9 cellular contexts compared by ENCODE assay signal in genomic region chr22:49971232-49972162, GRCh38. TPM values are rescaled to one million over a fixed set of nuclear protein-coding genes. Genes with fewer than 3 reads are reported as not detected.
DNase-seq lines count a peak whose midpoint lies in the region; ATAC-seq, FAIRE-seq and TF ChIP-seq lines count a peak whose summit lies in the region.
"Had no signal": no experiment of that assay in that cellular context is flagged by ENCODE, and none has a peak within 500 bp of the region (broad histone marks: within the 10 kb centered on the region; RNA-seq: fewer than 3 reads in every experiment).

No MANE protein-coding gene starts in this region.

- no peaks in the 10 kb centered on the region for H3K27me3 ChIP-seq in SU-DHL-6 (ENCODE audit: low read length)
- no peaks in the 10 kb centered on the region for H3K27me3 ChIP-seq in bronchial epithelial cell (ENCODE audit: control insufficient read depth, insufficient read depth, low read length)
- H3K27me3 ChIP-seq in kidney epithelial cell (ENCODE audit: control insufficient read depth, insufficient read depth, low read length) = peaks cover 12% of the 10 kb centered on the region

- H3K4me3 ChIP-seq in SU-DHL-6 (ENCODE audit: insufficient read depth, low read length, poor library complexity, severe bottlenecking) (peak overlapping the region; percentile 42), bronchial epithelial cell (ENCODE audit: low read depth, low read length) (peak overlapping the region; percentile 43), kidney epithelial cell (ENCODE audit: low read depth, low read length) (peak overlapping the region; percentile 34)

- H3K36me3 ChIP-seq in SU-DHL-6 (ENCODE audit: low read length) = no peaks in the 10 kb centered on the region
- H3K36me3 ChIP-seq in bronchial epithelial cell (ENCODE audit: control insufficient read depth, insufficient read depth, low read length) = no peaks in the 10 kb centered on the region
- no peaks in the 10 kb centered on the region for H3K36me3 ChIP-seq in kidney epithelial cell (ENCODE audit: control insufficient read depth, insufficient read depth, low read length)

- H3F3A ChIP-seq in SU-DHL-6 (ENCODE audit: insufficient read depth) = peaks cover 14% of the 10 kb centered on the region

- peak; percentile 37 for ATAC-seq in HG03045 (IDR thresholded peaks at IDR 0.05; ENCODE audit: unreplicated experiment)

- TF ChIP-seq CTCF in SU-DHL-6 (IDR thresholded peaks at IDR 0.05; ENCODE audit: insufficient read depth, low read length, poor library complexity, severe bottlenecking) = no peak
- no peak for TF ChIP-seq CTCF in bronchial epithelial cell (IDR thresholded peaks at IDR 0.05; ENCODE audit: insufficient read depth, low read length, severe bottlenecking)
- TF ChIP-seq CTCF in kidney epithelial cell (IDR thresholded peaks at IDR 0.05; ENCODE audit: insufficient read depth, low read length, poor library complexity, severe bottlenecking) = no peak

- FAIRE-seq in bronchial epithelial cell (lab: Jason Lieb, UNC) = no peak

- no peaks in the 10 kb centered on the region for H4K20me1 ChIP-seq in SU-DHL-6 (ENCODE audit: low read depth, low read length)

- peak overlapping the region; percentile 54 for H3K4me2 ChIP-seq in SU-DHL-6 (ENCODE audit: low read depth, low read length, poor library complexity, severe bottlenecking)

- H3K27ac ChIP-seq in SU-DHL-6 (ENCODE audit: low read depth, low read length) = peak overlapping the region; percentile 41

- H3K9me2 ChIP-seq in SU-DHL-6 (replicated peaks; ENCODE audit: insufficient read depth, low read length) = no peaks in the 10 kb centered on the region

- H3K9me3 ChIP-seq in SU-DHL-6 (ENCODE audit: insufficient read depth, low read length) = no peaks in the 10 kb centered on the region

- peak overlapping the region; percentile 16 for H2AFZ ChIP-seq in SU-DHL-6 (ENCODE audit: low read depth, low read length, severe bottlenecking)

- peak; percentile 89 for DNase-seq in activated effector memory CD4-positive, alpha-beta T cell treated with anti-CD3 and anti-CD28 coated beads, Interleukin-2, amount 50 U/mL, for 16 hours
- DNase-seq in activated effector memory CD4-positive, alpha-beta T cell treated with Interleukin-2 at 50 U/mL for 16 hours = no peak
- DNase-seq in bronchial epithelial cell (ENCODE audit: low read depth) (no peak), kidney epithelial cell (ENCODE audit: low read depth) (no peak), NCI-H146 (lab: John Stamatoyannopoulos, UW) (no peak)
- DNase-seq in stimulated activated CD4-positive, alpha-beta T cell treated with anti-CD3 and anti-CD28 coated beads, Interleukin-1b, Interleukin-23, amount 100 ng/mL, for 48 hours = peak; percentile 41

- H3K9ac ChIP-seq in SU-DHL-6 (ENCODE audit: low read length) = peak overlapping the region; percentile 51

- H3K79me2 ChIP-seq in SU-DHL-6 (ENCODE audit: insufficient read depth, low read length) = no peaks in the 10 kb centered on the region

RNA-seq across cellular contexts. Expression of gene PIM3, which starts 10.9 kb away (rescaled TPM):
- total RNA-seq in bronchial epithelial cell (67.1 and 130 TPM in 2 replicates), kidney epithelial cell (66.9 and 77.3 TPM in 2 replicates)

RNA-seq across cellular contexts. Expression of gene IL17REL, which starts 41.1 kb away (rescaled TPM):
- total RNA-seq in bronchial epithelial cell = not detected in 2 replicates
- not detected in 2 replicates for total RNA-seq in kidney epithelial cell
- total RNA-seq: subcutaneous adipose tissue had no signal

RNA-seq across cellular contexts. Expression of gene CRELD2, which starts 53.1 kb away (rescaled TPM):
- total RNA-seq in bronchial epithelial cell (57.4 and 71.6 TPM in 2 replicates), kidney epithelial cell (59.1 and 68.2 TPM in 2 replicates)

RNA-seq across cellular contexts. Expression of gene ALG12, which starts 53.3 kb away (rescaled TPM):
- total RNA-seq in bronchial epithelial cell (11.8 and 18.7 TPM in 2 replicates), kidney epithelial cell (24.3 and 26.2 TPM in 2 replicates)

Comparison
In these comparisons a context has a peak if more than half of its experiments do, and no peak if none do; other contexts are left out.
1. DNase-seq: peak in activated effector memory CD4-positive, alpha-beta T cell treated with anti-CD3 and anti-CD28 coated beads, Interleukin-2, amount 50 U/mL, for 16 hours (single experiment) and stimulated activated CD4-positive, alpha-beta T cell treated with anti-CD3 and anti-CD28 coated beads, Interleukin-1b, Interleukin-23, amount 100 ng/mL, for 48 hours (single experiment); none in activated effector memory CD4-positive, alpha-beta T cell treated with Interleukin-2 at 50 U/mL for 16 hours (single experiment), bronchial epithelial cell (single experiment), kidney epithelial cell (single experiment) and NCI-H146 (single experiment).
2. Peak in every context shown above with its lines, with median percentiles within 50 percentile points of each other: H3K4me3 ChIP-seq.